Comparison of ENCODE assay signal across 21 cellular contexts in the genomic region with DNA sequence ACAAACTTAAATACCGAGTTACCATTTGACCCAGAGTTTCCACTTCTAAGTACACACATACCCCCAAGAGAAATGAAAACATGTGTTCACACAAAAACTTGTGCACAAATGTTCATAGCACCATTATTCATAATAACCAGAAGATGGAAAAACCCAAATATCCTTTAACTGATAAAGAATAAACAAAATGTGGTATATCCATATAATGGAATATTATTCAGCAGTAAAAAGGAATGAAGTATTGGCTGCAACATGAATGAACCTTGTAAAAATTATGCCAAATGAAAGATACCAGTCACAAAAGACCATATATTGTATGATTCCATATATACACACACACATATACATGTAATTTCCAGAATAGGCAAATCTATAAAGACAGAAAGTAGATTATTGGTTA.
A peak's percentile ranks its signal among the peaks of the same experiment; 100 is the strongest.
DNase-seq lines count a peak whose midpoint lies in the region; ATAC-seq, FAIRE-seq and TF ChIP-seq lines count a peak whose summit lies in the region.
"Had no signal": no experiment of that assay in that cellular context is flagged by ENCODE, and none has a peak within 500 bp of the region (broad histone marks: within the 10 kb centered on the region; RNA-seq: fewer than 3 reads in every experiment).

No MANE protein-coding gene starts in this region.

- in situ Hi-C loops in K562 (cut with MboI), result no loop called here

- no peak overlapping the region for H3K4me3 ChIP-seq in SK-N-SH (ENCODE audit: low read depth in 2 of 2, low read length in 1 of 2)
- no peak overlapping the region for H3K4me3 ChIP-seq in K562
- H3K4me3 ChIP-seq: A549; BLaER1 treated with 17β-estradiol and CSF1 and Interleukin-3, amounts not matched to agents 10 nM and 100 nM had no signal

- TF ChIP-seq EP300 in SK-N-SH (IDR thresholded peaks at IDR 0.05; ENCODE audit: borderline replicate concordance in 1 of 2, low read depth in 1 of 2, low read length in 1 of 2), result no peak
- TF ChIP-seq EP300 in K562 (IDR thresholded peaks at IDR 0.05; ENCODE audit: low read length), result no peak

- no peaks in the 10 kb centered on the region for H3K9me1 ChIP-seq in K562 (ENCODE audit: control insufficient read depth, insufficient read depth, low read length)

- TF ChIP-seq POLR2A in GM12892 (IDR thresholded peaks at IDR 0.05; ENCODE audit: low read depth, low read length) (no peak), K562 (conservative IDR thresholded peaks at IDR 0.05) (no peak)

- no peak for TF ChIP-seq CTCF in SK-N-SH (IDR thresholded peaks at IDR 0.05)
- TF ChIP-seq CTCF in K562 (IDR thresholded peaks at IDR 0.05 in 2 of 3, conservative IDR thresholded peaks at IDR 0.05 in 1 of 3; ENCODE audit: insufficient read depth in 2 of 3, low read depth in 1 of 3, low read length in 3 of 3), result no peak

- H3K4me2 ChIP-seq in SK-N-SH, result no peak overlapping the region
- H3K4me2 ChIP-seq in K562 (ENCODE audit: insufficient read depth, low read length), result no peak overlapping the region
- H3K4me2 ChIP-seq: A549; BLaER1 treated with 17β-estradiol and CSF1 and Interleukin-3, amounts not matched to agents 10 nM and 100 nM had no signal

- no peaks in the 10 kb centered on the region for H3F3A ChIP-seq in SK-N-SH (replicated peaks; ENCODE audit: insufficient read depth)

- no peaks in the 10 kb centered on the region for H3K9me2 ChIP-seq in SK-N-SH

- no peak for DNase-seq in SK-N-SH
- no peak for DNase-seq in GM12892 (ENCODE audit: insufficient read length)
- no peak for DNase-seq in K562 (ENCODE audit: extremely low read depth in 1 of 4, low spot score in 3 of 4)
- DNase-seq: AML-193; Caco-2; Calu3; CD4-positive, alpha-beta T cell; CD8-positive, alpha-beta T cell; DMS79 treated with DMSO at 0.1 percent for 48 hours; GF-D8 had no signal

- H3K27me3 ChIP-seq in SK-N-SH (ENCODE audit: insufficient read depth) (no peaks in the 10 kb centered on the region), K562 (ENCODE audit: control insufficient read depth in 2 of 2, insufficient read depth in 2 of 2, low read length in 2 of 2) (no peaks in the 10 kb centered on the region)
- H3K27me3 ChIP-seq: BLaER1 treated with 17β-estradiol and CSF1 and Interleukin-3, amounts not matched to agents 10 nM and 100 nM had no signal

- peaks cover 4% of the 10 kb centered on the region; the same call in 1 of the 2 replicates for H3K79me2 ChIP-seq in SK-N-SH (ENCODE audit: insufficient read depth)
- H3K79me2 ChIP-seq in K562 (ENCODE audit: control insufficient read depth, insufficient read depth, low read length), result peaks cover 2% of the 10 kb centered on the region; the same call in 1 of the 3 replicates

- H4K20me1 ChIP-seq in SK-N-SH (ENCODE audit: insufficient read depth), result no peaks in the 10 kb centered on the region
- no peaks in the 10 kb centered on the region for H4K20me1 ChIP-seq in K562 (replicated peaks; ENCODE audit: control insufficient read depth, insufficient read depth, low read length)

- no peaks in the 10 kb centered on the region for H3K9me3 ChIP-seq in SK-N-SH
- H3K9me3 ChIP-seq in K562 (replicated peaks; ENCODE audit: control insufficient read depth, insufficient read depth, low read depth, low read length), result no peaks in the 10 kb centered on the region
- H3K9me3 ChIP-seq: Caco-2 had no signal

- H3K9ac ChIP-seq in SK-N-SH (no peak overlapping the region), K562 (ENCODE audit: insufficient read depth in 1 of 2, low read depth in 2 of 2, low read length in 2 of 2) (no peak overlapping the region)
- H3K9ac ChIP-seq: BLaER1 treated with 17β-estradiol and CSF1 and Interleukin-3, amounts not matched to agents 10 nM and 100 nM had no signal

- H3K4me1 ChIP-seq in SK-N-SH (ENCODE audit: control insufficient read depth in 1 of 2, insufficient read depth in 2 of 2, low read depth in 1 of 2, low read length in 1 of 2) (no peaks in the 10 kb centered on the region), K562 (replicated peaks in 1 of 2; ENCODE audit: control insufficient read depth in 2 of 2, insufficient read depth in 2 of 2, low read length in 2 of 2) (no peaks in the 10 kb centered on the region)
- H3K4me1 ChIP-seq: A549; BLaER1 treated with 17β-estradiol and CSF1 and Interleukin-3, amounts not matched to agents 10 nM and 100 nM; Caco-2 had no signal

- H2AFZ ChIP-seq in SK-N-SH (ENCODE audit: low read depth) (no peak overlapping the region), K562 (ENCODE audit: low read depth, low read length) (no peak overlapping the region)

- 87% methylated on average over 1 of the region's 1 CpG for WGBS in SK-N-SH (ENCODE audit: low lambda C conversion rate)
- WGBS in K562 (ENCODE audit: insufficient coverage, low coverage, missing lambda C conversion rate), result 92% methylated on average over 1 of the region's 1 CpG

- POLR2A ChIA-PET in SK-N-SH (lab: Yijun Ruan, JAX), result no interaction called here
- POLR2A ChIA-PET in K562 (lab: Yijun Ruan, JAX), result no interaction called here

- no peak for ATAC-seq in SK-N-SH treated with all-trans-retinoic acid at 6 μM for 48 hours
- ATAC-seq in K562, result no peak
- no peak for ATAC-seq in GM18868 (IDR thresholded peaks at IDR 0.05; ENCODE audit: unreplicated experiment)
- ATAC-seq: A549; CD8-positive, alpha-beta T cell had no signal

- H3K27ac ChIP-seq in SK-N-SH (ENCODE audit: low read depth in 2 of 2, low read length in 1 of 2) (no peak overlapping the region), K562 (ENCODE audit: extremely low read depth, low read depth, low read length) (no peak overlapping the region)
- H3K27ac ChIP-seq: 22Rv1; A549; BLaER1 treated with 17β-estradiol and CSF1 and Interleukin-3, amounts not matched to agents 10 nM and 100 nM; C4-2B had no signal

- CTCF ChIA-PET in SK-N-SH (lab: Yijun Ruan, JAX), result interaction anchor here (1.0 kb wide), 1 partner anchor 21 kb away, joined by 3 read pairs; no protein-coding TSS in a partner anchor
- CTCF ChIA-PET in K562 (lab: Yijun Ruan, JAX; ENCODE audit: low intra/inter-chr PET ratio), result no interaction called here

- intact Hi-C loops in K562 (cut with micrococcal nuclease), result no loop called here

- FAIRE-seq in GM12892 (lab: Jason Lieb, UNC), result peak; percentile 27
- no peak for FAIRE-seq in K562 (lab: Jason Lieb, UNC)
- FAIRE-seq: A549, D721Med, G401.6, GM12891, GM18507, GM19239 had no signal

- TF ChIP-seq RAD21 in SK-N-SH (IDR thresholded peaks at IDR 0.05; ENCODE audit: low read length), result no peak
- TF ChIP-seq RAD21 in K562 (CRISPR knock-in tag; conservative IDR thresholded peaks at IDR 0.05 in 1 of 2, IDR thresholded peaks at IDR 0.05 in 1 of 2), result no peak

- H3K36me3 ChIP-seq in SK-N-SH (replicated peaks in 1 of 2; ENCODE audit: control insufficient read depth in 1 of 2, insufficient read depth in 2 of 2, low read length in 1 of 2) (peaks cover 0 to 16% of the 10 kb centered on the region in 2 experiments), K562 (ENCODE audit: control insufficient read depth, insufficient read depth, low read length) (peaks cover 30% of the 10 kb centered on the region; the same call in 2 of the 3 replicates)

- no TSS peak for BruUV-seq in K562 (replicated peaks; lab: Mats Ljungman, UMichigan)

TF ChIP-seq in SK-N-SH treated with all-trans-retinoic acid at 6 μM for 48 hours, 23 proteins besides CTCF, POLR2A, EP300 and RAD21 (continues in another document):
- no peak for TF ChIP-seq BACH2 (CRISPR knock-in tag; IDR thresholded peaks at IDR 0.05; ENCODE audit: borderline replicate concordance)

TF ChIP-seq in SK-N-SH, 30 proteins besides CTCF, POLR2A, EP300 and RAD21 (continues in another document):
- TF ChIP-seq EZH2phosphoT487 (IDR thresholded peaks at IDR 0.05; ENCODE audit: borderline replicate concordance, low read depth) (no peak), GABPA (IDR thresholded peaks at IDR 0.05; ENCODE audit: low read depth) (no peak), FOSL2 (IDR thresholded peaks at IDR 0.05; ENCODE audit: borderline replicate concordance, low read depth) (no peak), POLR2AphosphoS5 (IDR thresholded peaks at IDR 0.05; ENCODE audit: low read depth, low read length) (no peak), FOXM1 (IDR thresholded peaks at IDR 0.05; ENCODE audit: low read depth) (no peak)
- TF ChIP-seq, protein P1, sequence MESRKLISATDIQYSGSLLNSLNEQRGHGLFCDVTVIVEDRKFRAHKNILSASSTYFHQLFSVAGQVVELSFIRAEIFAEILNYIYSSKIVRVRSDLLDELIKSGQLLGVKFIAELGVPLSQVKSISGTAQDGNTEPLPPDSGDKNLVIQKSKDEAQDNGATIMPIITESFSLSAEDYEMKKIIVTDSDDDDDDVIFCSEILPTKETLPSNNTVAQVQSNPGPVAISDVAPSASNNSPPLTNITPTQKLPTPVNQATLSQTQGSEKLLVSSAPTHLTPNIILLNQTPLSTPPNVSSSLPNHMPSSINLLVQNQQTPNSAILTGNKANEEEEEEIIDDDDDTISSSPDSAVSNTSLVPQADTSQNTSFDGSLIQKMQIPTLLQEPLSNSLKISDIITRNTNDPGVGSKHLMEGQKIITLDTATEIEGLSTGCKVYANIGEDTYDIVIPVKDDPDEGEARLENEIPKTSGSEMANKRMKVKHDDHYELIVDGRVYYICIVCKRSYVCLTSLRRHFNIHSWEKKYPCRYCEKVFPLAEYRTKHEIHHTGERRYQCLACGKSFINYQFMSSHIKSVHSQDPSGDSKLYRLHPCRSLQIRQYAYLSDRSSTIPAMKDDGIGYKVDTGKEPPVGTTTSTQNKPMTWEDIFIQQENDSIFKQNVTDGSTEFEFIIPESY (IDR thresholded peaks at IDR 0.05; ENCODE audit: borderline replicate concordance, low read depth), result no peak

TF ChIP-seq in K562, 482 proteins besides CTCF, POLR2A, EP300 and RAD21:
- TF ChIP-seq RBM25 (IDR thresholded peaks at IDR 0.05; ENCODE audit: low read depth, low read length, severe bottlenecking) (peak; percentile 37), ZNF146 (CRISPR knock-in tag; IDR thresholded peaks at IDR 0.05; ENCODE audit: unreplicated experiment) (peak; percentile 6)
- TF ChIP-seq, protein P2, sequence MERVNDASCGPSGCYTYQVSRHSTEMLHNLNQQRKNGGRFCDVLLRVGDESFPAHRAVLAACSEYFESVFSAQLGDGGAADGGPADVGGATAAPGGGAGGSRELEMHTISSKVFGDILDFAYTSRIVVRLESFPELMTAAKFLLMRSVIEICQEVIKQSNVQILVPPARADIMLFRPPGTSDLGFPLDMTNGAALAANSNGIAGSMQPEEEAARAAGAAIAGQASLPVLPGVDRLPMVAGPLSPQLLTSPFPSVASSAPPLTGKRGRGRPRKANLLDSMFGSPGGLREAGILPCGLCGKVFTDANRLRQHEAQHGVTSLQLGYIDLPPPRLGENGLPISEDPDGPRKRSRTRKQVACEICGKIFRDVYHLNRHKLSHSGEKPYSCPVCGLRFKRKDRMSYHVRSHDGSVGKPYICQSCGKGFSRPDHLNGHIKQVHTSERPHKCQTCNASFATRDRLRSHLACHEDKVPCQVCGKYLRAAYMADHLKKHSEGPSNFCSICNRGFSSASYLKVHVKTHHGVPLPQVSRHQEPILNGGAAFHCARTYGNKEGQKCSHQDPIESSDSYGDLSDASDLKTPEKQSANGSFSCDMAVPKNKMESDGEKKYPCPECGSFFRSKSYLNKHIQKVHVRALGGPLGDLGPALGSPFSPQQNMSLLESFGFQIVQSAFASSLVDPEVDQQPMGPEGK (CRISPR knock-in tag; IDR thresholded peaks at IDR 0.05; ENCODE audit: borderline replicate concordance), result no peak
TF ChIP-seq in K562: peak in this region for 2.
